In the genomic region with DNA sequence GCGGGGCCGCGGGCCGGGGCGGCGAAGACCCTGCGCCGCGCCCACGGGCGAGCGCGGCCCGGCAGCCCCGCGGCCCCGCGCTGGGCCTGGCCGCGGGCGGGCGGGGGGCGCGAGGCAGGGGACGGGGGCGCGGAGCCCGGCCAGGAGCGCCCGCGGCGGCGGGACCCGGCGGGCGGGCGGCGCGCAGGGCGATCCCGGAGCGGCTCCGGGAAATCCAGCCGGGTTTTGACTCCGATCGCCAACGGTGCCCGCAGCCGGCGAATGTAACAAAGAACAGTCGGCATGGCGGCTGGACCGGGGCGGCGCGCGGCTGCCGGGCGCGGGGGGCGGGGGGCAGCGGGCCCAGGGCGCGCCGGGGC, we compare ENCODE assay signal across 8 cellular contexts. TPM values are rescaled to one million over a fixed set of nuclear protein-coding genes. Genes with fewer than 3 reads are reported as not detected.
DNase-seq lines count a peak whose midpoint lies in the region; ATAC-seq and TF ChIP-seq lines count a peak whose summit lies in the region.

No MANE protein-coding gene starts in this region.

- H3K4me3 Mint-ChIP-seq in HFFc6: no peak overlapping the region; the same call in 1 of the 2 replicates

- no peaks in the 10 kb centered on the region for H3K9me3 Mint-ChIP-seq in HFFc6

- H3K27me3 Mint-ChIP-seq in HFFc6 (ENCODE audit: insufficient read depth): peaks cover 3% of the 10 kb centered on the region

- peak overlapping the region; percentile 65 for H3K9ac ChIP-seq in iPS-18a (ENCODE audit: low read length)
- peak overlapping the region in 1 of 3 donors; percentile 88 for H3K9ac ChIP-seq in skeletal muscle tissue (ENCODE audit: low read depth in 1 of 3, low read length in 3 of 3)

- DNase-seq in HFFc6: peak; percentile 75
- DNase-seq in NCI-H1092 (lab: John Stamatoyannopoulos, UW): peak; percentile 69
- DNase-seq in T1000 (lab: John Stamatoyannopoulos, UW): peak; percentile 38
- peak; percentile 92 for DNase-seq in astrocyte of the hippocampus (ENCODE audit: low read depth, low spot score)

- H3K27ac Mint-ChIP-seq in HFFc6: no peak overlapping the region

- H3K9me3 ChIP-seq in iPS-18a (ENCODE audit: control insufficient read depth, low read depth, low read length): no peaks in the 10 kb centered on the region
- H3K9me3 ChIP-seq in skeletal muscle tissue (ENCODE audit: control insufficient read depth in 3 of 3, low read length in 3 of 3): no peaks in the 10 kb centered on the region

- no peaks in the 10 kb centered on the region for H3K36me3 ChIP-seq in iPS-18a (ENCODE audit: control insufficient read depth, low read depth, low read length)
- no peaks in the 10 kb centered on the region for H3K36me3 ChIP-seq in skeletal muscle tissue (ENCODE audit: control insufficient read depth in 3 of 3, insufficient read depth in 3 of 3, low read length in 3 of 3)

- no peaks in the 10 kb centered on the region for H3K36me3 Mint-ChIP-seq in HFFc6 (ENCODE audit: low read depth)

- H3K4me1 ChIP-seq in iPS-18a (ENCODE audit: control insufficient read depth, low read depth, low read length): peaks cover 7% of the 10 kb centered on the region
- H3K4me1 ChIP-seq in skeletal muscle tissue (ENCODE audit: control insufficient read depth in 3 of 3, insufficient read depth in 3 of 3, low read length in 3 of 3): peaks cover 7 to 15% (median 12%) of the 10 kb centered on the region in 3 donors

- TF ChIP-seq POLR2A in GM10847 (IDR thresholded peaks at IDR 0.05; ENCODE audit: extremely low read depth, insufficient read length): peak; percentile 26

- H3K4me3 ChIP-seq in iPS-18a (ENCODE audit: low read length) (peak overlapping the region; percentile 70), skeletal muscle tissue (ENCODE audit: low read length in 3 of 3) (peak overlapping the region in 2 of 3 donors; percentile 85)

- H3K27me3 ChIP-seq in iPS-18a (ENCODE audit: control insufficient read depth, insufficient read depth, low read length) (no peaks in the 10 kb centered on the region), skeletal muscle tissue (ENCODE audit: control insufficient read depth in 3 of 3, insufficient read depth in 3 of 3, low read length in 3 of 3) (no peaks in the 10 kb centered on the region)

- no peak for TF ChIP-seq CTCF in HFFc6 (IDR thresholded peaks at IDR 0.05)

- ATAC-seq in GM21786 (IDR thresholded peaks at IDR 0.05; ENCODE audit: unreplicated experiment): no peak

- H3K27ac ChIP-seq in iPS-18a (ENCODE audit: low read length) (no peak overlapping the region), skeletal muscle tissue (ENCODE audit: low read depth, low read length) (no peak overlapping the region)

- peaks cover 20% of the 10 kb centered on the region for H3K4me1 Mint-ChIP-seq in HFFc6 (ENCODE audit: low read depth)

RNA-seq across cellular contexts. Expression of gene PRDM15, which starts 0.3 kb away (rescaled TPM):
- 1 to 10 TPM; 3.4 to 4.9 (median 4.0) TPM for total RNA-seq in HFFc6 (2021; fragmentation: NEBNext Ultra II Directional; extraction: Animal tissue kit (Norgen Biotek cat#: 25700))
- total RNA-seq in skeletal muscle tissue: 2.6 TPM

Comparison
In these comparisons a context has a peak if more than half of its experiments do, and no peak if none do; other contexts are left out.
1. DNase-seq: peak in every context shown above with its lines; median percentile 92 in astrocyte of the hippocampus; 75 in HFFc6; 69 in NCI-H1092; 38 in T1000.